10 cellular contexts compared by ENCODE assay signal in the genomic region with DNA sequence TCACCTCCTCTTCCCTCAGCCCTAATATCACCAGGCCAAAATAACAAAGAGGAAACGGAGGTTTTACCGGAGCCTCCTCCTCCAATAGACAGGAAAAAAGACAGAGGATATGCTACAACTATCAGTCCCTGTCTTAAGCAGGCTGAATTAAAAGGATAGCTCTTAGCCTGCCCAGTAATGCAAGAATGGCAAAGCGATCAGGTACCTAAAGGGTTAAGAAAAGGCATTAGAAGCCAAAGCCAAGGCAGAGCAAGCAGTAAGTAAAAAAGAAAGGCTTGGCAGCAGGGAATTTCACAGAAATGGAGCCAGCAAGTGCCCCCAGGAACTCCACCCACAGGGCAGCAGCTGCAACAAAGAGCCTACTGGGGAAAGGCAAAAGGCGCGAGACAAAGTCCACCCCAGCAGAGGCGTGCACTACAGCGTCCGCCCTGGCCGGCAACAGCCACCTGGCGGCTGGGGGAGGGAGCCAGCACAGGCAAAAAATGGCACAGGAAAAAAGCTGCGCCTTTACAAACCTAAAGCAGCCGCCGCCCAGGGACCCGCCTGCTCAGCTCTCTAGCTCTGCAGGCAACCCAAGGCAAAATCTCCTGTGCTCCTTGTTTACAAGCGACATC.
DNase-seq lines count a peak whose midpoint lies in the region; ATAC-seq and TF ChIP-seq lines count a peak whose summit lies in the region.
"Had no signal": no experiment of that assay in that cellular context is flagged by ENCODE, and none has a peak within 500 bp of the region (broad histone marks: within the 10 kb centered on the region; RNA-seq: fewer than 3 reads in every experiment).

No MANE protein-coding gene starts in this region.

- TF ChIP-seq CTCF in upper lobe of right lung (IDR thresholded peaks at IDR 0.05): no peak

- H3K36me3 ChIP-seq in upper lobe of right lung: no peaks in the 10 kb centered on the region
- H3K36me3 ChIP-seq: brain microvascular endothelial cell had no signal

- H3K4me3 ChIP-seq in upper lobe of right lung: no peak overlapping the region

- H3K4me1 ChIP-seq in upper lobe of right lung: no peaks in the 10 kb centered on the region

- intact Hi-C loops in left ventricle myocardium superior (cut with micrococcal nuclease) (no loop called here), Right ventricle myocardium inferior (cut with DNase I) (no loop called here), upper lobe of right lung (cut with DNase I) (no loop called here)

- ATAC-seq in left ventricle myocardium superior (no peak), Right ventricle myocardium inferior (no peak), upper lobe of right lung (peak; percentile 79), HG03135 (IDR thresholded peaks at IDR 0.05; ENCODE audit: unreplicated experiment) (no peak)

- H3K9me3 ChIP-seq in upper lobe of right lung: no peaks in the 10 kb centered on the region

- no peaks in the 10 kb centered on the region for H3K27me3 ChIP-seq in upper lobe of right lung
- H3K27me3 ChIP-seq: brain microvascular endothelial cell had no signal

- H3K27ac ChIP-seq in upper lobe of right lung: no peak overlapping the region
- H3K27ac ChIP-seq: brain microvascular endothelial cell had no signal

- DNase-seq in left ventricle myocardium superior: peak; percentile 25
- no peak for DNase-seq in Right ventricle myocardium inferior (ENCODE audit: missing footprints)
- DNase-seq in SW480 (ENCODE audit: low spot score): peak; percentile 69
- peak; percentile 30 for DNase-seq in kidney tubule cell (ENCODE audit: low spot score)
- DNase-seq in upper lobe of right lung: peak; percentile 64
- DNase-seq in H4 (ENCODE audit: low spot score): no peak
- no peak for DNase-seq in SKM-1 treated with dmso at 0.1 percent for 144 hours (lab: John Stamatoyannopoulos, UW; ENCODE audit: unreplicated experiment)
- DNase-seq: brain microvascular endothelial cell; CD4-positive, alpha-beta memory T cell had no signal

Comparison
In these comparisons a context has a peak if more than half of its experiments do, and no peak if none do; other contexts are left out.
1. DNase-seq: peak in left ventricle myocardium superior (single experiment), SW480 (single experiment), kidney tubule cell (single experiment) and upper lobe of right lung (single experiment); none in Right ventricle myocardium inferior (single experiment), H4 (single experiment) and SKM-1 treated with dmso at 0.1 percent for 144 hours (single experiment).